18 cellular contexts compared by ENCODE assay signal in genomic region chr11:65392186-65392829, GRCh38. TPM values are rescaled to one million over a fixed set of nuclear protein-coding genes. Genes with fewer than 3 reads are reported as not detected.
DNase-seq lines count a peak whose midpoint lies in the region; ATAC-seq and TF ChIP-seq lines count a peak whose summit lies in the region.
"Had no signal": no experiment of that assay in that cellular context is flagged by ENCODE, and none has a peak within 500 bp of the region (broad histone marks: within the 10 kb centered on the region; RNA-seq: fewer than 3 reads in every experiment).

No MANE protein-coding gene starts in this region.

- no peak for TF ChIP-seq POLR2A in upper lobe of left lung (IDR thresholded peaks at IDR 0.05)

- peaks cover 11% of the 10 kb centered on the region for H3K36me3 Mint-ChIP-seq in memory B cell

- TSS peak; percentile 7 for BruUV-seq in Panc1 (replicated peaks; lab: Mats Ljungman, UMichigan)

- no peaks in the 10 kb centered on the region for H3K27me3 ChIP-seq in left ventricle myocardium inferior (ENCODE audit: low read depth)
- no peaks in the 10 kb centered on the region for H3K27me3 ChIP-seq in Panc1 (ENCODE audit: control insufficient read depth, insufficient read depth, low read length)
- no peaks in the 10 kb centered on the region for H3K27me3 ChIP-seq in upper lobe of left lung
- H3K27me3 ChIP-seq: pancreas had no signal

- CTCF ChIA-PET in Panc1 (lab: Charles Lee): no interaction called here

- POLR2A ChIA-PET in Panc1 (lab: Charles Lee): no interaction called here

- peak overlapping the region; percentile 84 for H3K27ac Mint-ChIP-seq in memory B cell
- H3K27ac Mint-ChIP-seq: stimulated activated naive CD8-positive, alpha-beta T cell treated with anti-CD3 and anti-CD28 coated beads, Interleukin-15, Interleukin-2, amounts not matched to agents 100 ng/mL and 50 ng/mL, for 24 hours; T-helper 1 cell treated with Interleukin-12 subunit alpha and Interleukin-12 subunit beta and Interleukin-4 antibody, amounts not matched to agents 30 μg/mL and 1 μg/mL, for 36 hours; type B pancreatic cell had no signal

- ATAC-seq in Right ventricle myocardium superior (ENCODE audit: poor library complexity) (no peak), Panc1 (no peak), memory B cell (ENCODE audit: low read depth) (no peak), upper lobe of left lung (ENCODE audit: low FRiP score in 2 of 2) (no peak), HG03521 (IDR thresholded peaks at IDR 0.05; ENCODE audit: unreplicated experiment) (no peak)
- ATAC-seq: pancreas had no signal

- H3K9me3 Mint-ChIP-seq in memory B cell: no peaks in the 10 kb centered on the region
- H3K9me3 Mint-ChIP-seq: naive B cell; stimulated activated naive CD8-positive, alpha-beta T cell treated with anti-CD3 and anti-CD28 coated beads, Interleukin-15, Interleukin-2, amounts not matched to agents 100 ng/mL and 50 ng/mL, for 24 hours; T-helper 1 cell treated with Interleukin-12 subunit alpha and Interleukin-12 subunit beta and Interleukin-4 antibody, amounts not matched to agents 30 μg/mL and 1 μg/mL, for 36 hours; type B pancreatic cell had no signal

- WGBS in upper lobe of left lung, 2 donors: 86 to 89% methylated on average over 9 to 13 of the region's 13 CpGs

- H3K27ac ChIP-seq in left ventricle myocardium inferior (replicated peaks) (peak overlapping the region; percentile 87), Panc1 (ENCODE audit: low read length) (no peak overlapping the region), upper lobe of left lung (peak overlapping the region in 3 of 4 donors; percentile 79 to 98 (median 97))
- H3K27ac ChIP-seq: pancreas had no signal

- no peak for TF ChIP-seq CTCF in left ventricle myocardium inferior (IDR thresholded peaks at IDR 0.05; ENCODE audit: borderline replicate concordance)
- TF ChIP-seq CTCF in Panc1 (IDR thresholded peaks at IDR 0.05): no peak
- TF ChIP-seq CTCF in upper lobe of left lung (IDR thresholded peaks at IDR 0.05): no peak

- H3K27me3 Mint-ChIP-seq in memory B cell: no peaks in the 10 kb centered on the region
- H3K27me3 Mint-ChIP-seq: naive B cell; stimulated activated naive CD8-positive, alpha-beta T cell treated with anti-CD3 and anti-CD28 coated beads, Interleukin-15, Interleukin-2, amounts not matched to agents 100 ng/mL and 50 ng/mL, for 24 hours; type B pancreatic cell had no signal

- no peak overlapping the region for H3K4me3 Mint-ChIP-seq in memory B cell
- H3K4me3 Mint-ChIP-seq: stimulated activated naive CD8-positive, alpha-beta T cell treated with anti-CD3 and anti-CD28 coated beads, Interleukin-15, Interleukin-2, amounts not matched to agents 100 ng/mL and 50 ng/mL, for 24 hours; T-helper 1 cell treated with Interleukin-12 subunit alpha and Interleukin-12 subunit beta and Interleukin-4 antibody, amounts not matched to agents 30 μg/mL and 1 μg/mL, for 36 hours; type B pancreatic cell had no signal

- H3K4me3 ChIP-seq in left ventricle myocardium inferior: no peak overlapping the region
- no peak overlapping the region for H3K4me3 ChIP-seq in Panc1 (ENCODE audit: low read depth in 2 of 2, low read length in 2 of 2)
- no peak overlapping the region for H3K4me3 ChIP-seq in upper lobe of left lung
- H3K4me3 ChIP-seq: pancreas had no signal

- intact Hi-C loops in left ventricle myocardium inferior (cut with micrococcal nuclease): no loop called here
- intact Hi-C loops in Right ventricle myocardium superior (cut with DNase I): no loop called here
- intact Hi-C loops in Panc1 (cut with micrococcal nuclease; ENCODE audit: unreplicated experiment): no loop called here

- H3K4me1 Mint-ChIP-seq in memory B cell: peaks cover 32% of the 10 kb centered on the region

- DNase-seq in left ventricle myocardium inferior (no peak), Right ventricle myocardium superior (no peak), Panc1 (ENCODE audit: low read depth, low spot score) (no peak), memory B cell (ENCODE audit: low spot score in 2 of 2) (no peak), upper lobe of left lung (no peak), mesenteric fat pad (ENCODE audit: low spot score) (no peak)
- DNase-seq: activated effector memory CD4-positive, alpha-beta T cell treated with anti-CD3 and anti-CD28 coated beads, Interleukin-2, amount 50 U/mL, for 16 hours; aorta; head of caudate nucleus; naive B cell; NCI-H524 treated with DMSO at 0.1 percent for 48 hours; SIG-M5 had no signal

- H3K4me1 ChIP-seq in left ventricle myocardium inferior (peaks cover 63% of the 10 kb centered on the region), Panc1 (ENCODE audit: control insufficient read depth, insufficient read depth, low read length) (peaks cover 38% of the 10 kb centered on the region), upper lobe of left lung (peaks cover 45 to 56% (median 49%) of the 10 kb centered on the region in 4 donors)

- H3K36me3 ChIP-seq in left ventricle myocardium inferior (peaks cover 36% of the 10 kb centered on the region), Panc1 (ENCODE audit: control insufficient read depth, insufficient read depth, low read length) (no peaks in the 10 kb centered on the region), upper lobe of left lung (peaks cover 4 to 73% (median 49%) of the 10 kb centered on the region in 4 donors)

- TF ChIP-seq EP300 in upper lobe of left lung (IDR thresholded peaks at IDR 0.05): no peak

- in situ Hi-C loops in Panc1 (cut with HindIII; ENCODE audit: low pct_unique_long_range_greater_than_20kb, low sequenced_read_pairs): no loop called here

- H3K9me3 ChIP-seq in left ventricle myocardium inferior (replicated peaks): no peaks in the 10 kb centered on the region
- no peaks in the 10 kb centered on the region for H3K9me3 ChIP-seq in Panc1 (ENCODE audit: control insufficient read depth, insufficient read depth, low read depth, low read length)
- no peaks in the 10 kb centered on the region for H3K9me3 ChIP-seq in upper lobe of left lung
- H3K9me3 ChIP-seq: pancreas had no signal

RNA-seq across cellular contexts. Expression of gene FRMD8, which starts 5.9 kb away (rescaled TPM):
- total RNA-seq in left ventricle myocardium inferior: 8.4 TPM
- 8.6 TPM for total RNA-seq in Right ventricle myocardium superior
- 85.8 TPM for total RNA-seq in Panc1 (2021; ENCODE audit: unreplicated experiment)
- 76.7 TPM for polyA plus RNA-seq in Panc1 (2012; ENCODE audit: insufficient read length)
- total RNA-seq in upper lobe of left lung: 10 to 100 TPM; 31.4 to 77.5 (median 45.8) TPM
- 44.0 TPM for total RNA-seq in mesenteric fat pad

RNA-seq across cellular contexts. Expression of gene SLC25A45, which starts 9.9 kb away (rescaled TPM):
- total RNA-seq in left ventricle myocardium inferior (5.0 TPM), Right ventricle myocardium superior (5.3 TPM), Panc1 (2021; ENCODE audit: unreplicated experiment) (9.8 TPM), upper lobe of left lung (10 to 100 TPM in 4 of 6 donors, 1 to 10 TPM in 2; 5.5 to 40.8 (median 19.4) TPM), mesenteric fat pad (8.7 TPM)
- polyA plus RNA-seq in Panc1 (2012; ENCODE audit: insufficient read length): 5.9 TPM

RNA-seq across cellular contexts. Expression of gene NEAT1, which starts 30.3 kb away (rescaled TPM):
- total RNA-seq in left ventricle myocardium inferior: 405 TPM
- 451 TPM for total RNA-seq in Right ventricle myocardium superior
- 731 TPM for total RNA-seq in Panc1 (2021; ENCODE audit: unreplicated experiment)
- 190 TPM for polyA plus RNA-seq in Panc1 (2012; ENCODE audit: insufficient read length)
- total RNA-seq in upper lobe of left lung: 1,000 to 10,000 TPM in 3 of 6 donors, 100 to 1,000 TPM in 3; 245 to 3,084 (median 1,019) TPM
- 1,527 TPM for total RNA-seq in mesenteric fat pad

RNA-seq across cellular contexts. Expression of gene TIGD3, which starts 37.8 kb away (rescaled TPM):
- total RNA-seq in left ventricle myocardium inferior (0.44 TPM), Right ventricle myocardium superior (1.0 TPM), Panc1 (2021; ENCODE audit: unreplicated experiment) (2.4 TPM), upper lobe of left lung (under 1 TPM in 4 of 6 donors, not detected in 2; 0.15 to 0.51 (median 0.35) TPM), mesenteric fat pad (not detected)
- polyA plus RNA-seq in Panc1 (2012; ENCODE audit: insufficient read length): 1.6 TPM
- total RNA-seq: lung microvascular endothelial cell had no signal

RNA-seq across cellular contexts. Expression of gene DPF2, which starts 58.7 kb away (rescaled TPM):
- total RNA-seq in left ventricle myocardium inferior: 40.6 TPM
- 49.3 TPM for total RNA-seq in Right ventricle myocardium superior
- total RNA-seq in Panc1 (2021; ENCODE audit: unreplicated experiment): 97.0 TPM
- polyA plus RNA-seq in Panc1 (2012; ENCODE audit: insufficient read length): 58.8 TPM
- total RNA-seq in upper lobe of left lung: 10 to 100 TPM; 32.1 to 68.1 (median 54.7) TPM
- 34.1 TPM for total RNA-seq in mesenteric fat pad
